Comparison of ENCODE assay signal across 26 cellular contexts in the genomic region with DNA sequence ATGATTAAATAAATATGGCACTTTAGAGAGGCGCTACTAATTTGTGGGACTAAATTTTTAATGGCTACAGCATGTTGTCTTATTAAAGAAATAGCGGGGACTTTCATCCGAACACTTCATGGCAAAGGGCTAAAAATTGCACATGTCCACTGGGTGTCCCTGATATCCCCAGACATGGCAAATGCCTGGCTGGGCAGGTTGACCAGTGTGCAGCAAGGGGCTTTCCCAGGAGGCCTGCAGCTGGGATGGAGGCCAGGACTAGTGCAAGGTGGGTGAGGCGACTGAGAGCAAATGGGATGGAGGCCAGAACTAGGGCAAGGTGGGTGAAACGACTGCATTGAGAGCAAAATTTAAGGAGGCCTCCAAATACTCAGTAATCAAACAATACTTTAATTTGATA.
"Had no signal": no experiment of that assay in that cellular context is flagged by ENCODE, and none has a peak within 500 bp of the region (broad histone marks: within the 10 kb centered on the region; RNA-seq: fewer than 3 reads in every experiment).

No MANE protein-coding gene starts in this region.

- H3K36me3 ChIP-seq: brain microvascular endothelial cell, cardiac muscle cell had no signal

- DNase-seq: activated B cell treated with CpG ODN at 0.5 μM for 24 hours; activated CD4-positive, alpha-beta memory T cell treated with anti-CD3 and anti-CD28 coated beads for 36 hours; activated CD4-positive, alpha-beta T cell treated with anti-CD3 and anti-CD28 coated beads for 1 hour; activated CD4-positive, alpha-beta T cell treated with anti-CD3 and anti-CD28 coated beads, Interleukin-2, amount 10 ng/mL, durations not matched to agents 24 days and 14 days; activated CD8-positive, alpha-beta memory T cell treated with anti-CD3 and anti-CD28 coated beads for 24 hours; activated naive CD4-positive, alpha-beta T cell treated with anti-CD3 and anti-CD28 coated beads for 36 hours; activated T-cell treated with anti-CD3 and anti-CD28 coated beads for 4 hours; amygdala; brain microvascular endothelial cell; IMR-90; KBM-7; NCI-H1048; NCI-H1436; NCI-H1694 treated with DMSO at 0.1 percent for 48 hours; NCI-H2029 treated with DMSO at 0.1 percent for 48 hours; NCI-H345; NCI-H510A; NCI-H526 treated with DMSO at 0.1 percent for 48 hours; NCI-H82; SHP77 treated with DMSO at 0.1 percent for 48 hours; T-cell; T-helper 2 cell; T1000 had no signal

- FAIRE-seq: RCC 7860, TTC549 had no signal

- H3K4me3 ChIP-seq: cardiac muscle cell had no signal

- H3K27me3 ChIP-seq: brain microvascular endothelial cell, cardiac muscle cell had no signal

- H3K27ac ChIP-seq: brain microvascular endothelial cell, cardiac muscle cell had no signal

- ATAC-seq: T-cell had no signal
